1 cellular context compared by ENCODE assay signal in genomic region chr17:78665952-78666920, GRCh38.
A peak's percentile ranks its signal among the peaks of the same experiment; 100 is the strongest.
TF ChIP-seq lines count a peak whose summit lies in the region.

No MANE protein-coding gene starts in this region.

TF ChIP-seq in K562, 482 proteins besides CTCF, POLR2A, EP300 and RAD21 (continued from another document):
- TF ChIP-seq, protein P1, sequence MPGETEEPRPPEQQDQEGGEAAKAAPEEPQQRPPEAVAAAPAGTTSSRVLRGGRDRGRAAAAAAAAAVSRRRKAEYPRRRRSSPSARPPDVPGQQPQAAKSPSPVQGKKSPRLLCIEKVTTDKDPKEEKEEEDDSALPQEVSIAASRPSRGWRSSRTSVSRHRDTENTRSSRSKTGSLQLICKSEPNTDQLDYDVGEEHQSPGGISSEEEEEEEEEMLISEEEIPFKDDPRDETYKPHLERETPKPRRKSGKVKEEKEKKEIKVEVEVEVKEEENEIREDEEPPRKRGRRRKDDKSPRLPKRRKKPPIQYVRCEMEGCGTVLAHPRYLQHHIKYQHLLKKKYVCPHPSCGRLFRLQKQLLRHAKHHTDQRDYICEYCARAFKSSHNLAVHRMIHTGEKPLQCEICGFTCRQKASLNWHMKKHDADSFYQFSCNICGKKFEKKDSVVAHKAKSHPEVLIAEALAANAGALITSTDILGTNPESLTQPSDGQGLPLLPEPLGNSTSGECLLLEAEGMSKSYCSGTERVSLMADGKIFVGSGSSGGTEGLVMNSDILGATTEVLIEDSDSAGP (CRISPR knock-in tag; IDR thresholded peaks at IDR 0.05), result peak; percentile 77; the same call in 1 of the 2 replicates
- TF ChIP-seq EHMT2 (IDR thresholded peaks at IDR 0.05) (no peak), ATF6 (CRISPR knock-in tag; IDR thresholded peaks at IDR 0.05) (no peak), NCOA1 (IDR thresholded peaks at IDR 0.05; ENCODE audit: low read depth) (peak; percentile 91), ILK (tag; IDR thresholded peaks at IDR 0.05; ENCODE audit: borderline replicate concordance, low read depth) (no peak), PRDM10 (IDR thresholded peaks at IDR 0.05; ENCODE audit: partially characterized antibody) (peak; percentile 83), KLF16 (IDR thresholded peaks at IDR 0.05) (peak; percentile 97), JUND (IDR thresholded peaks at IDR 0.05; ENCODE audit: borderline replicate concordance, low read depth, low read length) (peak; percentile 55; the same call in 1 of the 2 replicates), JUND (tag; IDR thresholded peaks at IDR 0.05; ENCODE audit: borderline replicate concordance, low read depth, low read length) (no peak; the same call in 1 of the 3 replicates), ARID1B (IDR thresholded peaks at IDR 0.05) (peak; percentile 99), TRIM24 (IDR thresholded peaks at IDR 0.05) (peak; percentile 87 to 92), ZNF512 (tag; IDR thresholded peaks at IDR 0.05) (no peak), HDAC2 (IDR thresholded peaks at IDR 0.05) (peak; percentile 100), HDAC8 (tag; IDR thresholded peaks at IDR 0.05) (no peak), FOXM1 (IDR thresholded peaks at IDR 0.05; ENCODE audit: low read depth) (peak; percentile 96), FOXM1 (CRISPR knock-in tag; IDR thresholded peaks at IDR 0.05; ENCODE audit: low read depth) (no peak), ZNF384 (IDR thresholded peaks at IDR 0.05; ENCODE audit: low read depth, low read length) (0 out of 2 replicates have a peak, but pooled peaks have one; percentile 42), MCM5 (IDR thresholded peaks at IDR 0.05; ENCODE audit: low read depth) (no peak), FOSL1 (tag; conservative IDR thresholded peaks at IDR 0.05) (peak; percentile 87), DMBX1 (CRISPR knock-in tag; IDR thresholded peaks at IDR 0.05; ENCODE audit: borderline replicate concordance) (peak; percentile 87)
- TF ChIP-seq, protein P2, sequence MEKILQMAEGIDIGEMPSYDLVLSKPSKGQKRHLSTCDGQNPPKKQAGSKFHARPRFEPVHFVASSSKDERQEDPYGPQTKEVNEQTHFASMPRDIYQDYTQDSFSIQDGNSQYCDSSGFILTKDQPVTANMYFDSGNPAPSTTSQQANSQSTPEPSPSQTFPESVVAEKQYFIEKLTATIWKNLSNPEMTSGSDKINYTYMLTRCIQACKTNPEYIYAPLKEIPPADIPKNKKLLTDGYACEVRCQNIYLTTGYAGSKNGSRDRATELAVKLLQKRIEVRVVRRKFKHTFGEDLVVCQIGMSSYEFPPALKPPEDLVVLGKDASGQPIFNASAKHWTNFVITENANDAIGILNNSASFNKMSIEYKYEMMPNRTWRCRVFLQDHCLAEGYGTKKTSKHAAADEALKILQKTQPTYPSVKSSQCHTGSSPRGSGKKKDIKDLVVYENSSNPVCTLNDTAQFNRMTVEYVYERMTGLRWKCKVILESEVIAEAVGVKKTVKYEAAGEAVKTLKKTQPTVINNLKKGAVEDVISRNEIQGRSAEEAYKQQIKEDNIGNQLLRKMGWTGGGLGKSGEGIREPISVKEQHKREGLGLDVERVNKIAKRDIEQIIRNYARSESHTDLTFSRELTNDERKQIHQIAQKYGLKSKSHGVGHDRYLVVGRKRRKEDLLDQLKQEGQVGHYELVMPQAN (IDR thresholded peaks at IDR 0.05; ENCODE audit: borderline replicate concordance), result no peak
